ENCODE assay signal across 21 cellular contexts in the genomic region with DNA sequence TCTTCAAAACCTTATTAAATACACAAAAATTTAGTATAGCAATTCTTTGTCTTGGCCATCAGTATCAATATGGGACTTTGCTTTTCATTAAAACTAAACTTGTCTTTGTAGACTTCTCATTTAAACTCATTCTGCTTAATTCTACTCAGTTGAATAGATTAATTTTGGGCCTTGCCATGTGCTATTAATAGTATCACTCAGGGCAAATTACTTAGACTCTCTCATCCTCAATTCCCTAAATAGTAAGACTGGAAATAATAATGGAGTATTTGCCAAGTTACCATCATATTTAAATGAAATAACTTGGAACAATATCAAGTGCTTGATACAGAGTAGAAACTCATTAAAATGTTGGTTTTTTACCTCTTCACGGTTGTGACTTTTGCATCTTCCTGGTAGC. TPM values are rescaled to one million over a fixed set of nuclear protein-coding genes. Genes with fewer than 3 reads are reported as not detected.
DNase-seq lines count a peak whose midpoint lies in the region; ATAC-seq and FAIRE-seq lines count a peak whose summit lies in the region.
"Had no signal": no experiment of that assay in that cellular context is flagged by ENCODE, and none has a peak within 500 bp of the region (broad histone marks: within the 10 kb centered on the region; RNA-seq: fewer than 3 reads in every experiment).

No MANE protein-coding gene starts in this region.

- no peaks in the 10 kb centered on the region for H3K9me3 ChIP-seq in SK-N-MC (ENCODE audit: low read depth, low read length)
- H3K9me3 ChIP-seq: BLaER1 treated with 17β-estradiol and CSF1 and Interleukin-3, amounts not matched to agents 10 nM and 100 nM; Caco-2 had no signal

- no peak overlapping the region for H3K9ac ChIP-seq in SK-N-MC (ENCODE audit: insufficient read length)
- H3K9ac ChIP-seq: BLaER1 treated with 17β-estradiol and CSF1 and Interleukin-3, amounts not matched to agents 10 nM and 100 nM had no signal

- H3K27ac ChIP-seq in SK-N-MC, result peak overlapping the region; percentile 96; the same call in 1 of the 2 replicates
- no peak overlapping the region for H3K27ac ChIP-seq in substantia nigra (ENCODE audit: low read depth, low read length, poor library complexity, severe bottlenecking)
- H3K27ac ChIP-seq: BLaER1 treated with 17β-estradiol and CSF1 and Interleukin-3, amounts not matched to agents 10 nM and 100 nM; C4-2B had no signal

- ATAC-seq in left ventricle myocardium superior (peak; percentile 60), GM18858 (IDR thresholded peaks at IDR 0.05; ENCODE audit: unreplicated experiment) (no peak)
- ATAC-seq: CD8-positive, alpha-beta T cell had no signal

- H3K4me3 ChIP-seq in SK-N-MC, result no peak overlapping the region
- H3K4me3 ChIP-seq: BLaER1 treated with 17β-estradiol and CSF1 and Interleukin-3, amounts not matched to agents 10 nM and 100 nM had no signal

- H3K36me3 ChIP-seq in SK-N-MC (ENCODE audit: insufficient read depth, low read length), result peaks cover 7% of the 10 kb centered on the region; the same call in 1 of the 2 replicates
- H3K36me3 ChIP-seq: BLaER1 treated with 17β-estradiol and CSF1 and Interleukin-3, amounts not matched to agents 10 nM and 100 nM had no signal

- DNase-seq in left ventricle myocardium superior, result no peak
- DNase-seq in cardiac septum (ENCODE audit: low spot score), result no peak
- no peak for DNase-seq in SK-N-MC (ENCODE audit: low read depth, low spot score)
- DNase-seq in substantia nigra (lab: John Stamatoyannopoulos, UW), result no peak
- DNase-seq: 8988T; AML-193; Caco-2; Calu3; CD4-positive, alpha-beta T cell; CD8-positive, alpha-beta T cell; DMS79 treated with DMSO at 0.1 percent for 48 hours; GF-D8 had no signal

- intact Hi-C loops in left ventricle myocardium superior (cut with micrococcal nuclease), result no loop called here
- intact Hi-C loops in cardiac septum (cut with DNase I), result no loop called here

- peak; percentile 51 for FAIRE-seq in islet of Langerhans (lab: Jason Lieb, UNC)
- FAIRE-seq: A204.1, D721Med, G401.6, GM12891, GM19239 had no signal

RNA-seq across cellular contexts. Expression of a gene that starts 13.4 kb away (rescaled TPM):
- total RNA-seq in left ventricle myocardium superior, result 10.7 TPM
- 0.67 TPM for total RNA-seq in cardiac septum
